2 cellular contexts compared by ENCODE assay signal in the genomic region with DNA sequence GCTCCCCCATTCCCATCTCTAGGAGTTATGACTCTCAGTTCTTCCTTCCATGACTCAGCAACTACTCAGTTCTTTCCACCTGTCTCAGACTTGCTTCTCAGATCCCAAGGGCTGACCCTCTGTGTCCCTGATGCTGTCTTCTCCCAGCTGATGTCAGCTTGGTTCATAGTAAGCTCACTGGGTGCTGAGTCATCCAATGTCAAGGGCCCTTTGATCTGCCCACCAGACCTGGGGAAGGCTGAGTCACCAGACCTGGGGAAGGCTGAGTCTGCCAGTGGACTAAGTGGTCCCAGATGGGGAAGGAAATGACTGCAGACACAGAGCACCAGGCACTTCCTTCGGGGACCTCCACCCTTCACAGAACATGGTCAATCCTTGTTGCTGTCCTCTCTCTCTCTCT.
TF ChIP-seq lines count a peak whose summit lies in the region.

No MANE protein-coding gene starts in this region.

TF ChIP-seq in SK-N-SH, 30 proteins besides CTCF, POLR2A, EP300 and RAD21 (continued from another document):
- TF ChIP-seq, protein P1, sequence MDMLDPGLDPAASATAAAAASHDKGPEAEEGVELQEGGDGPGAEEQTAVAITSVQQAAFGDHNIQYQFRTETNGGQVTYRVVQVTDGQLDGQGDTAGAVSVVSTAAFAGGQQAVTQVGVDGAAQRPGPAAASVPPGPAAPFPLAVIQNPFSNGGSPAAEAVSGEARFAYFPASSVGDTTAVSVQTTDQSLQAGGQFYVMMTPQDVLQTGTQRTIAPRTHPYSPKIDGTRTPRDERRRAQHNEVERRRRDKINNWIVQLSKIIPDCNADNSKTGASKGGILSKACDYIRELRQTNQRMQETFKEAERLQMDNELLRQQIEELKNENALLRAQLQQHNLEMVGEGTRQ (IDR thresholded peaks at IDR 0.05; ENCODE audit: borderline replicate concordance, low read depth, low read length): no peak
- peak; percentile 80 for TF ChIP-seq NFIC (IDR thresholded peaks at IDR 0.05; ENCODE audit: borderline replicate concordance)
- TF ChIP-seq, protein P2, sequence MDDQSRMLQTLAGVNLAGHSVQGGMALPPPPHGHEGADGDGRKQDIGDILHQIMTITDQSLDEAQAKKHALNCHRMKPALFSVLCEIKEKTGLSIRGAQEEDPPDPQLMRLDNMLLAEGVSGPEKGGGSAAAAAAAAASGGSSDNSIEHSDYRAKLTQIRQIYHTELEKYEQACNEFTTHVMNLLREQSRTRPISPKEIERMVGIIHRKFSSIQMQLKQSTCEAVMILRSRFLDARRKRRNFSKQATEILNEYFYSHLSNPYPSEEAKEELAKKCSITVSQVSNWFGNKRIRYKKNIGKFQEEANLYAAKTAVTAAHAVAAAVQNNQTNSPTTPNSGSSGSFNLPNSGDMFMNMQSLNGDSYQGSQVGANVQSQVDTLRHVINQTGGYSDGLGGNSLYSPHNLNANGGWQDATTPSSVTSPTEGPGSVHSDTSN (IDR thresholded peaks at IDR 0.05): peak; percentile 88
- no peak for TF ChIP-seq FOXM1 (IDR thresholded peaks at IDR 0.05; ENCODE audit: low read depth)
- 0 out of 2 replicates have a peak, but pooled peaks have one; percentile 39 for TF ChIP-seq SIN3A (IDR thresholded peaks at IDR 0.05; ENCODE audit: borderline replicate concordance, low read depth, low read length)
- TF ChIP-seq NRF1 (IDR thresholded peaks at IDR 0.05; ENCODE audit: low read depth, low read length): no peak
- peak; percentile 44; the same call in 1 of the 2 replicates for TF ChIP-seq ELF1 (IDR thresholded peaks at IDR 0.05)
- TF ChIP-seq JUND (IDR thresholded peaks at IDR 0.05): peak; percentile 97

TF ChIP-seq in GM12878, 131 proteins besides CTCF, POLR2A, EP300 and RAD21 (continued from another document):
- TF ChIP-seq NR2C1 (IDR thresholded peaks at IDR 0.05) (no peak), BCL11A (IDR thresholded peaks at IDR 0.05; ENCODE audit: low read depth, low read length) (peak; percentile 32; the same call in 1 of the 2 replicates), RUNX3 (IDR thresholded peaks at IDR 0.05; ENCODE audit: low read length) (peak; percentile 49), CBFB (IDR thresholded peaks at IDR 0.05; ENCODE audit: low read depth) (no peak), TCF7 (IDR thresholded peaks at IDR 0.05; ENCODE audit: borderline replicate concordance) (peak; percentile 96), TAF1 (IDR thresholded peaks at IDR 0.05; ENCODE audit: borderline replicate concordance, low read depth, low read length) (no peak), BACH1 (IDR thresholded peaks at IDR 0.05; ENCODE audit: borderline replicate concordance) (peak; percentile 95), CREM (IDR thresholded peaks at IDR 0.05; ENCODE audit: low read depth) (peak; percentile 37; the same call in 1 of the 2 replicates), PAX5 (IDR thresholded peaks at IDR 0.05; ENCODE audit: borderline replicate concordance, low read depth, low read length) (no peak), ZNF207 (IDR thresholded peaks at IDR 0.05; ENCODE audit: borderline replicate concordance) (no peak), EGR1 (IDR thresholded peaks at IDR 0.05; ENCODE audit: borderline replicate concordance in 1 of 2, low read depth in 2 of 2, low read length in 2 of 2) (0 out of 3 replicates have a peak, but pooled peaks of 1 of the 2 experiments have one; percentile 31)
- TF ChIP-seq, protein P3, sequence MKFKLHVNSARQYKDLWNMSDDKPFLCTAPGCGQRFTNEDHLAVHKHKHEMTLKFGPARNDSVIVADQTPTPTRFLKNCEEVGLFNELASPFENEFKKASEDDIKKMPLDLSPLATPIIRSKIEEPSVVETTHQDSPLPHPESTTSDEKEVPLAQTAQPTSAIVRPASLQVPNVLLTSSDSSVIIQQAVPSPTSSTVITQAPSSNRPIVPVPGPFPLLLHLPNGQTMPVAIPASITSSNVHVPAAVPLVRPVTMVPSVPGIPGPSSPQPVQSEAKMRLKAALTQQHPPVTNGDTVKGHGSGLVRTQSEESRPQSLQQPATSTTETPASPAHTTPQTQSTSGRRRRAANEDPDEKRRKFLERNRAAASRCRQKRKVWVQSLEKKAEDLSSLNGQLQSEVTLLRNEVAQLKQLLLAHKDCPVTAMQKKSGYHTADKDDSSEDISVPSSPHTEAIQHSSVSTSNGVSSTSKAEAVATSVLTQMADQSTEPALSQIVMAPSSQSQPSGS (IDR thresholded peaks at IDR 0.05; ENCODE audit: low read length): peak; percentile 48; the same call in 1 of the 2 replicates
- TF ChIP-seq, protein P4, sequence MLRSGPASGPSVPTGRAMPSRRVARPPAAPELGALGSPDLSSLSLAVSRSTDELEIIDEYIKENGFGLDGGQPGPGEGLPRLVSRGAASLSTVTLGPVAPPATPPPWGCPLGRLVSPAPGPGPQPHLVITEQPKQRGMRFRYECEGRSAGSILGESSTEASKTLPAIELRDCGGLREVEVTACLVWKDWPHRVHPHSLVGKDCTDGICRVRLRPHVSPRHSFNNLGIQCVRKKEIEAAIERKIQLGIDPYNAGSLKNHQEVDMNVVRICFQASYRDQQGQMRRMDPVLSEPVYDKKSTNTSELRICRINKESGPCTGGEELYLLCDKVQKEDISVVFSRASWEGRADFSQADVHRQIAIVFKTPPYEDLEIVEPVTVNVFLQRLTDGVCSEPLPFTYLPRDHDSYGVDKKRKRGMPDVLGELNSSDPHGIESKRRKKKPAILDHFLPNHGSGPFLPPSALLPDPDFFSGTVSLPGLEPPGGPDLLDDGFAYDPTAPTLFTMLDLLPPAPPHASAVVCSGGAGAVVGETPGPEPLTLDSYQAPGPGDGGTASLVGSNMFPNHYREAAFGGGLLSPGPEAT (IDR thresholded peaks at IDR 0.05; ENCODE audit: low read depth): no peak
- TF ChIP-seq, protein P5, sequence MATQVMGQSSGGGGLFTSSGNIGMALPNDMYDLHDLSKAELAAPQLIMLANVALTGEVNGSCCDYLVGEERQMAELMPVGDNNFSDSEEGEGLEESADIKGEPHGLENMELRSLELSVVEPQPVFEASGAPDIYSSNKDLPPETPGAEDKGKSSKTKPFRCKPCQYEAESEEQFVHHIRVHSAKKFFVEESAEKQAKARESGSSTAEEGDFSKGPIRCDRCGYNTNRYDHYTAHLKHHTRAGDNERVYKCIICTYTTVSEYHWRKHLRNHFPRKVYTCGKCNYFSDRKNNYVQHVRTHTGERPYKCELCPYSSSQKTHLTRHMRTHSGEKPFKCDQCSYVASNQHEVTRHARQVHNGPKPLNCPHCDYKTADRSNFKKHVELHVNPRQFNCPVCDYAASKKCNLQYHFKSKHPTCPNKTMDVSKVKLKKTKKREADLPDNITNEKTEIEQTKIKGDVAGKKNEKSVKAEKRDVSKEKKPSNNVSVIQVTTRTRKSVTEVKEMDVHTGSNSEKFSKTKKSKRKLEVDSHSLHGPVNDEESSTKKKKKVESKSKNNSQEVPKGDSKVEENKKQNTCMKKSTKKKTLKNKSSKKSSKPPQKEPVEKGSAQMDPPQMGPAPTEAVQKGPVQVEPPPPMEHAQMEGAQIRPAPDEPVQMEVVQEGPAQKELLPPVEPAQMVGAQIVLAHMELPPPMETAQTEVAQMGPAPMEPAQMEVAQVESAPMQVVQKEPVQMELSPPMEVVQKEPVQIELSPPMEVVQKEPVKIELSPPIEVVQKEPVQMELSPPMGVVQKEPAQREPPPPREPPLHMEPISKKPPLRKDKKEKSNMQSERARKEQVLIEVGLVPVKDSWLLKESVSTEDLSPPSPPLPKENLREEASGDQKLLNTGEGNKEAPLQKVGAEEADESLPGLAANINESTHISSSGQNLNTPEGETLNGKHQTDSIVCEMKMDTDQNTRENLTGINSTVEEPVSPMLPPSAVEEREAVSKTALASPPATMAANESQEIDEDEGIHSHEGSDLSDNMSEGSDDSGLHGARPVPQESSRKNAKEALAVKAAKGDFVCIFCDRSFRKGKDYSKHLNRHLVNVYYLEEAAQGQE (IDR thresholded peaks at IDR 0.05; ENCODE audit: low read depth, low read length): no peak
